ENCODE assay signal across 11 cellular contexts in the genomic region with DNA sequence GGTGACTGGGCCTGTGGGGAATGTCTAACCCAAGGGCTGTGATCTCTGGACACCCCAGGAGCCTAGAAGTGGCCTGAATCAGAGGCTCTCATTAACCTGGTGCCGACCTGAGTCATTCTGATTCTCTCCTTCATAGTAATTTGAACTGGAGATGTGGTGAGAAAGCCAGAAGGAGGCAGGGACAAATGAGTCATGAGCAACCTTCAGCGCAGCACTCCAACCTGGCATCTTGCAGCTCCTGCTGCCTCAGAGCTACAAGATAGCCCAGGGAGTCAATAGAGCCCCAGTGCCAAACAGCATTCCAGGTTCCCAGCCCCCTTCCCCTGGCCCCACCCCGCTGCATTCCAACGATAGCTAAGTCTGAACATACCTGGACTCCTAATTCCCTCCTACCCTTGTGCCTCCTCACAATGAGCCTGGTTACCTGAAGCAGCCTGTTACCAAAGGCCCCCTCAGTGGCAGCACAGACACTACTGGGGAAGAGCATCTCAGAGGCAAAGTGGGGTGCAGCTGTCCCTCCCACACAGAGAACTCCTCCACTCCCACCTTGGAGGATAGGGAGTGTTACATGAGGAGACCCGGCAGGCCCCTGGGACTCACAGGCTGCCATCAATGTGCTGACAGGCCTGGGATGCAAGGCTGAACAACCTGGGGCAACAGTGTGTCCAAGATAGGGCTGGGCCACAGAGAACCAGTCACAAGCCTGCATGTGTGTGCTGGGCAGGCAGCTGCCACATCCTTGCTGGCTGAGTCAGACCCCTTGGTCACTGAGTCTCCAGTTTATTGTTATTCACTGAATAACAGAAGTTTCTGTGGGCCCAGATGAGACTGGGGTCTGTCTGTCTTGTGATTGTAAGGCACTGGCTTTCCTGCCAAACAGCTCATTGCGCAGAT.
DNase-seq lines count a peak whose midpoint lies in the region; ATAC-seq and TF ChIP-seq lines count a peak whose summit lies in the region.
"Had no signal": no experiment of that assay in that cellular context is flagged by ENCODE, and none has a peak within 500 bp of the region (broad histone marks: within the 10 kb centered on the region; RNA-seq: fewer than 3 reads in every experiment).

No MANE protein-coding gene starts in this region.

- H3K4me3 Mint-ChIP-seq in osteocyte (ENCODE audit: unreplicated experiment), result no peak overlapping the region

- no peaks in the 10 kb centered on the region for H3K36me3 ChIP-seq in PC-3 (ENCODE audit: low read depth, low read length)

- peak overlapping the region; percentile 45 for H3K9ac ChIP-seq in PC-3 (ENCODE audit: low read length)

- no peaks in the 10 kb centered on the region for H3K9me3 Mint-ChIP-seq in osteocyte (ENCODE audit: unreplicated experiment)
- H3K9me3 Mint-ChIP-seq: nephron progenitor cell had no signal

- no peaks in the 10 kb centered on the region for H3K9me2 ChIP-seq in PC-3 (replicated peaks; ENCODE audit: low read length)

- intact Hi-C loops in PC-3 (cut with micrococcal nuclease), result no loop called here

- DNase-seq in DMS 273 (lab: John Stamatoyannopoulos, UW; ENCODE audit: unreplicated experiment) (peak; percentile 26), DMS 273 treated with DMSO at 0.1 percent for 48 hours (lab: John Stamatoyannopoulos, UW) (no peak), PC-3 (peak; percentile 91), epithelial cell of proximal tubule (ENCODE audit: low read depth) (peak; percentile 74), osteocyte (ENCODE audit: extremely low spot score, unreplicated experiment) (peak; percentile 76), NCI-H446 treated with DMSO at 0.1 percent for 48 hours (lab: John Stamatoyannopoulos, UW) (no peak)
- DNase-seq in effector CD8-positive, alpha-beta T cell (lab: John Stamatoyannopoulos, UW), result no peak
- DNase-seq: nephron progenitor cell, SHP77 had no signal

- H3F3A ChIP-seq in PC-3 (ENCODE audit: low read length, unreplicated experiment), result no peaks in the 10 kb centered on the region

- POLR2A ChIA-PET in PC-3 (lab: Charles Lee; ENCODE audit: unreplicated experiment), result interaction anchor here (0.5 kb wide), 1 partner anchor 29 kb away, joined by 3 read pairs; no protein-coding TSS in a partner anchor

- TF ChIP-seq CTCF in PC-3 (conservative IDR thresholded peaks at IDR 0.05; ENCODE audit: low read depth, low read length), result no peak
- TF ChIP-seq CTCF in epithelial cell of proximal tubule (conservative IDR thresholded peaks at IDR 0.05; ENCODE audit: low read depth, low read length), result no peak
- TF ChIP-seq CTCF in osteocyte (IDR thresholded peaks at IDR 0.05), result no peak

- H3K4me1 Mint-ChIP-seq in osteocyte (ENCODE audit: unreplicated experiment), result peaks cover 16% of the 10 kb centered on the region

- peaks cover 81% of the 10 kb centered on the region for H3K27me3 Mint-ChIP-seq in osteocyte (ENCODE audit: unreplicated experiment)

- peak overlapping the region; percentile 72 for H3K4me2 ChIP-seq in PC-3 (ENCODE audit: low read length)

- peaks cover 23% of the 10 kb centered on the region for H3K27me3 ChIP-seq in PC-3 (ENCODE audit: low read length)

- no peaks in the 10 kb centered on the region for H4K20me1 ChIP-seq in PC-3 (ENCODE audit: low read length)

- BruUV-seq in PC-3 (replicated peaks; lab: Mats Ljungman, UMichigan), result no TSS peak

- no peak overlapping the region for H3K27ac Mint-ChIP-seq in osteocyte (ENCODE audit: unreplicated experiment)
- H3K27ac Mint-ChIP-seq: nephron progenitor cell had no signal

- H3K79me2 ChIP-seq in PC-3 (ENCODE audit: low read length), result no peaks in the 10 kb centered on the region

- H3K36me3 Mint-ChIP-seq in osteocyte (ENCODE audit: unreplicated experiment), result no peaks in the 10 kb centered on the region

- H3K4me1 ChIP-seq in PC-3 (ENCODE audit: insufficient read depth, low read length), result peaks cover 25% of the 10 kb centered on the region

- CTCF ChIA-PET in PC-3 (lab: Charles Lee), result interaction anchor here (1.3 kb wide), 1 partner anchor 46 kb away, joined by 4 read pairs; no protein-coding TSS in a partner anchor

- peak overlapping the region; percentile 85 for H3K27ac ChIP-seq in PC-3 (ENCODE audit: low read length)
- H3K27ac ChIP-seq: 22Rv1 had no signal

- ATAC-seq in PC-3 (peak; percentile 89), HG03520 (IDR thresholded peaks at IDR 0.05; ENCODE audit: unreplicated experiment) (no peak)

- H2AFZ ChIP-seq in PC-3 (ENCODE audit: low read length), result no peak overlapping the region

- no peaks in the 10 kb centered on the region for H3K9me3 ChIP-seq in PC-3 (ENCODE audit: low read length)

- peak overlapping the region; percentile 29; the same call in 1 of the 2 replicates for H3K4me3 ChIP-seq in PC-3 (ENCODE audit: low read length)
- H3K4me3 ChIP-seq in epithelial cell of proximal tubule (ENCODE audit: low read depth, low read length), result no peak overlapping the region

Comparison
In these comparisons a context has a peak if more than half of its experiments do, and no peak if none do; other contexts are left out.
1. DNase-seq: peak in DMS 273 (single experiment), PC-3 (single experiment), epithelial cell of proximal tubule (single experiment) and osteocyte (single experiment); none in DMS 273 treated with DMSO at 0.1 percent for 48 hours (single experiment), effector CD8-positive, alpha-beta T cell (single experiment) and NCI-H446 treated with DMSO at 0.1 percent for 48 hours (single experiment).